ENCODE assay signal across 21 cellular contexts in the genomic region with DNA sequence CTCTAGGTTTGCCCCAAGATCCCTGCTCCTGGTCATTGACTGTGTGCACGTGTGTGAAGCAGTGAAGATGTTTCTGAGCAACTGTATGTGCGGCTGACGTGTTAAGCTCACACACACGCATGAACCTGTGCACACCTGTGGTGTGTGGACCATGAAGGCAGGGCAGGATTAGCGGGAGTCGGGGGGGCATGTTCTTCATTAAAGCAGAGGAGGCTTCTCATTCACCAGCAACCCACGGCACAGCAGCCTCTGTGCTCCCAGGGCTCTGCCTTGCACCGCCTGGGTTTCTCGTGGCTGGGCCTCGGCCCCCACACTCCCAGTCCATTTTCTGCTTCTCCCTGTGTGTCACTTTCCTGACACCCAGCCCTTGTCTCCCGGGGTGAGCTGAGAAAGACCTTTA. TPM values are rescaled to one million over a fixed set of nuclear protein-coding genes. Genes with fewer than 3 reads are reported as not detected.
"Had no signal": no experiment of that assay in that cellular context is flagged by ENCODE, and none has a peak within 500 bp of the region (broad histone marks: within the 10 kb centered on the region; RNA-seq: fewer than 3 reads in every experiment).

No MANE protein-coding gene starts in this region.

- DNase-seq: activated B cell treated with CpG ODN at 0.5 μM for 24 hours; activated CD4-positive, alpha-beta memory T cell treated with anti-CD3 and anti-CD28 coated beads for 36 hours; activated CD4-positive, alpha-beta T cell treated with anti-CD3 and anti-CD28 coated beads for 4 hours; activated CD8-positive, alpha-beta memory T cell treated with anti-CD3 and anti-CD28 coated beads, Interleukin-2, amount 10 ng/mL, durations not matched to agents 7 days and 5 days; activated naive CD4-positive, alpha-beta T cell; activated naive CD8-positive, alpha-beta T cell treated with anti-CD3 and anti-CD28 coated beads for 36 hours; amniotic stem cell; dermis blood vessel endothelial cell; effector memory CD4-positive, alpha-beta T cell; foreskin keratinocyte; glutamatergic neuron; islet precursor cell; midbrain; naive thymus-derived CD4-positive, alpha-beta T cell; pancreas; stimulated activated CD4-positive, alpha-beta T cell treated with anti-CD3 and anti-CD28 coated beads, Interleukin-12 subunit alpha, Interleukin-12 subunit beta, amount 100 ng/mL, for 4 hours; stimulated activated CD4-positive, alpha-beta T cell treated with anti-CD3 and anti-CD28 coated beads, Interleukin-1b, Interleukin-23, amount 100 ng/mL, for 48 hours; stimulated activated CD8-positive, alpha-beta memory T cell treated with anti-CD3 and anti-CD28 coated beads, Interleukin-4, amount 100 ng/mL, for 48 hours; stimulated activated naive CD4-positive, alpha-beta T cell had no signal

- ATAC-seq: activated CD8-positive, alpha-beta memory T cell treated with anti-CD3 and anti-CD28 coated beads, Interleukin-2, amount 10 ng/mL, durations not matched to agents 7 days and 5 days; foreskin keratinocyte; naive thymus-derived CD4-positive, alpha-beta T cell had no signal

- H3K9me3 ChIP-seq: pancreas, tibial artery, vagina had no signal

- H3K36me3 ChIP-seq: pancreas, tibial artery, vagina had no signal

- H3K27me3 ChIP-seq: pancreas, tibial artery, vagina had no signal

- H3K27ac ChIP-seq: foreskin keratinocyte, pancreas, vagina had no signal

- H3K4me1 ChIP-seq: foreskin keratinocyte, pancreas had no signal

- H3K4me3 ChIP-seq: pancreas, tibial artery had no signal

RNA-seq across cellular contexts. Expression of a gene that starts 0.8 kb away (rescaled TPM):
- total RNA-seq: activated B cell treated with CpG ODN at 0.5 μM for 24 hours; activated CD4-positive, alpha-beta memory T cell treated with anti-CD3 and anti-CD28 coated beads for 36 hours; activated CD8-positive, alpha-beta memory T cell treated with anti-CD3 and anti-CD28 coated beads, Interleukin-2, amount 10 ng/mL, durations not matched to agents 7 days and 5 days; activated naive CD8-positive, alpha-beta T cell treated with anti-CD3 and anti-CD28 coated beads for 36 hours; foreskin keratinocyte had no signal
